In the genomic region with DNA sequence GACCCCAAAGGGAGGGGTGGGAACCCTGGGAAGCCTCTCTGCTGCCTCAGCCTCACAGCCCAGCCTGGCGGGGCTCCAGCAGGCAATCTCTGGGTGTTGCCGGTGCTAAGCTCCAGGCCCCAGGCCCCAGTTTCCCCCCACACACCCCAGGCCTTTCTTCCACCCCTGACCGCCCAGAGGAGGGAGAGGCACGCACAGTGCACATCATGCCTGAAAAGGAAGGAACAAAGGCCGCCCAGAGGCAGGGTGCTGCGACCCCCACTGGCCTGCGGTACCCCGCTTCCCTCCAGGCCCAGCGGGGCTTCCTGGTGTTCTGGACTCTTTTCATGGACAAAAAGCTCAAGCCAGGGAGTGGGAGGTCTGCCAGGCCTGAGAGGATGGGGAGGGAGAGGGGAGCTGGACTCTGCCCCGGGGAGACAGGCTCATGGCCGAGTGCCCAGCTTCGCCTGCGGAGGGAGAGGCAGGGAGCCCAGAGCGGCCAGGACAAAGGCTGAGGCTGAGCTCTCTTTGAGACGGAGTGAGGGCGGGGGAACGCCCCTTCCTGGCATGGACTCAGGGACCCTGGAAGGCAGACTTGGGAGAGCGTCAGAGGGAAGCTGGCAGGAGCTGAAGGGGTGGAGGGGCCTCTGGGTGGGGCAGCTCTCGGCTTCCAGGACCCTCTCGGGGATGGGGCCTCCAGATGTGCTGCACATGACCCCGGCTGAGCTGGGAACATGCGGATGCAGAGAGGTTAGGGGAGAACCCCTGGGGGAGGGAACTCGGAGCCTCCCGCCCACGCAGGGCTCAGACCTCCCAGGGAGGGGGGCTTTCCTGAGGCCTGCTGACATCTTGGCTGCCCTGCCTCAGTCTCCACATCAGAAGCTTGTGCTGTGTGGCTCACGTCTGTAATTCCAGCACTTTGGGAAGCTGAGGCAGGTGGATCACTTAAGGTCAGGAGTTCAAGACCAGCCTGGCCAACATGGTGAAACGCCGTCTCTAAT, we compare ENCODE assay signal across 10 cellular contexts. TPM values are rescaled to one million over a fixed set of nuclear protein-coding genes. Genes with fewer than 3 reads are reported as not detected.
DNase-seq lines count a peak whose midpoint lies in the region; ATAC-seq and TF ChIP-seq lines count a peak whose summit lies in the region.
"Had no signal": no experiment of that assay in that cellular context is flagged by ENCODE, and none has a peak within 500 bp of the region (broad histone marks: within the 10 kb centered on the region; RNA-seq: fewer than 3 reads in every experiment).

No MANE protein-coding gene starts in this region.

- 2 to 5% (median 4%) methylated on average over 25 to 28 of the region's 28 CpGs for WGBS in ovary, 3 donors

- peaks cover 10 to 55% (median 15%) of the 10 kb centered on the region in 4 donors for H3K4me1 ChIP-seq in Peyer's patch
- H3K4me1 ChIP-seq in ovary (ENCODE audit: insufficient read depth) = peaks cover 22% of the 10 kb centered on the region

- TF ChIP-seq POLR2A in Peyer's patch (IDR thresholded peaks at IDR 0.05) = peak in 1 of 2 donors; percentile 24
- TF ChIP-seq POLR2A in ovary (IDR thresholded peaks at IDR 0.05) = no peak

- no peak for ATAC-seq in GM19328 (IDR thresholded peaks at IDR 0.05; ENCODE audit: unreplicated experiment)

- peak; percentile 74 for DNase-seq in DMS 273 (lab: John Stamatoyannopoulos, UW; ENCODE audit: unreplicated experiment)
- DNase-seq in Peyer's patch = peak; percentile 37 to 95 (median 92)
- DNase-seq in foreskin melanocyte = peak; percentile 70
- peak; percentile 96 to 99 (median 99) for DNase-seq in ovary
- DNase-seq in activated CD4-positive, alpha-beta memory T cell treated with anti-CD3 and anti-CD28 coated beads for 36 hours = no peak
- DNase-seq in NCI-H2107 treated with DMSO at 0.1 percent for 48 hours (lab: John Stamatoyannopoulos, UW; ENCODE audit: unreplicated experiment) = no peak
- no peak for DNase-seq in activated CD4-positive, alpha-beta T cell treated with anti-CD3 and anti-CD28 coated beads, Interleukin-2, amount 10 ng/mL, durations not matched to agents 24 days and 14 days

- no peaks in the 10 kb centered on the region for H3K36me3 Mint-ChIP-seq in activated CD4-positive, alpha-beta memory T cell treated with anti-CD3 and anti-CD28 coated beads for 36 hours
- no peaks in the 10 kb centered on the region for H3K36me3 Mint-ChIP-seq in activated CD4-positive, alpha-beta T cell treated with anti-CD3 and anti-CD28 coated beads, Interleukin-2, amount 10 ng/mL, durations not matched to agents 24 days and 14 days (ENCODE audit: low read depth)

- H3K4me3 ChIP-seq in Peyer's patch = peak overlapping the region in 2 of 4 donors; percentile 63 to 86
- H3K4me3 ChIP-seq in ovary = no peak overlapping the region
- H3K4me3 ChIP-seq: ascending aorta had no signal

- peak overlapping the region; percentile 17 to 97 (median 92) for H3K27ac ChIP-seq in Peyer's patch
- H3K27ac ChIP-seq in ovary = peak overlapping the region; percentile 62 to 69
- H3K27ac ChIP-seq: ascending aorta had no signal

- no peak for TF ChIP-seq EP300 in ovary (IDR thresholded peaks at IDR 0.05)

- H3K36me3 ChIP-seq in Peyer's patch (no peaks in the 10 kb centered on the region), ovary (no peaks in the 10 kb centered on the region)
- H3K36me3 ChIP-seq: ascending aorta had no signal

- H3K27ac Mint-ChIP-seq in activated CD4-positive, alpha-beta memory T cell treated with anti-CD3 and anti-CD28 coated beads for 36 hours = no peak overlapping the region
- H3K27ac Mint-ChIP-seq in activated CD4-positive, alpha-beta T cell treated with anti-CD3 and anti-CD28 coated beads, Interleukin-2, amount 10 ng/mL, durations not matched to agents 24 days and 14 days = no peak overlapping the region

- CTCF ChIA-PET in activated CD4-positive, alpha-beta memory T cell treated with anti-CD3 and anti-CD28 coated beads for 36 hours (lab: Charles Lee) = interaction anchor here (1.4 to 2.0 kb wide), 6 partner anchors 8 to 26 kb away, joined by 4 to 11 read pairs (median 8); a partner anchor contains a TSS

- intact Hi-C loops in ovary (cut with DNase I) = no loop called here
- intact Hi-C loops in activated CD4-positive, alpha-beta memory T cell treated with anti-CD3 and anti-CD28 coated beads for 36 hours (cut with micrococcal nuclease) = no loop called here
- intact Hi-C loops in activated CD4-positive, alpha-beta T cell treated with anti-CD3 and anti-CD28 coated beads, Interleukin-2, amount 10 ng/mL, durations not matched to agents 24 days and 14 days (cut with micrococcal nuclease) = no loop called here

- H3K4me3 Mint-ChIP-seq in activated CD4-positive, alpha-beta memory T cell treated with anti-CD3 and anti-CD28 coated beads for 36 hours = no peak overlapping the region
- H3K4me3 Mint-ChIP-seq in activated CD4-positive, alpha-beta T cell treated with anti-CD3 and anti-CD28 coated beads, Interleukin-2, amount 10 ng/mL, durations not matched to agents 24 days and 14 days = no peak overlapping the region

- H3K9me3 ChIP-seq in Peyer's patch (no peaks in the 10 kb centered on the region), ovary (no peaks in the 10 kb centered on the region)
- H3K9me3 ChIP-seq: ascending aorta had no signal

- H3K9me3 Mint-ChIP-seq in activated CD4-positive, alpha-beta memory T cell treated with anti-CD3 and anti-CD28 coated beads for 36 hours = no peaks in the 10 kb centered on the region
- H3K9me3 Mint-ChIP-seq in activated CD4-positive, alpha-beta T cell treated with anti-CD3 and anti-CD28 coated beads, Interleukin-2, amount 10 ng/mL, durations not matched to agents 24 days and 14 days = no peaks in the 10 kb centered on the region

- H3K27me3 ChIP-seq in Peyer's patch = peaks cover 0 to 9% of the 10 kb centered on the region in 2 donors
- H3K27me3 ChIP-seq in ovary = no peaks in the 10 kb centered on the region

- TF ChIP-seq CTCF in Peyer's patch (IDR thresholded peaks at IDR 0.05) (peak in 1 of 6 experiments; percentile 7), ovary (IDR thresholded peaks at IDR 0.05) (no peak)

- H3K4me1 Mint-ChIP-seq in activated CD4-positive, alpha-beta memory T cell treated with anti-CD3 and anti-CD28 coated beads for 36 hours (ENCODE audit: low read depth) = no peaks in the 10 kb centered on the region
- H3K4me1 Mint-ChIP-seq in activated CD4-positive, alpha-beta T cell treated with anti-CD3 and anti-CD28 coated beads, Interleukin-2, amount 10 ng/mL, durations not matched to agents 24 days and 14 days = no peaks in the 10 kb centered on the region

- POLR2A ChIA-PET in activated CD4-positive, alpha-beta memory T cell treated with anti-CD3 and anti-CD28 coated beads for 36 hours (lab: Charles Lee) = no interaction called here

- peaks cover 11% of the 10 kb centered on the region for H3K27me3 Mint-ChIP-seq in activated CD4-positive, alpha-beta memory T cell treated with anti-CD3 and anti-CD28 coated beads for 36 hours
- peaks cover 13% of the 10 kb centered on the region for H3K27me3 Mint-ChIP-seq in activated CD4-positive, alpha-beta T cell treated with anti-CD3 and anti-CD28 coated beads, Interleukin-2, amount 10 ng/mL, durations not matched to agents 24 days and 14 days

RNA-seq across cellular contexts. Expression of a gene that starts 1.8 kb away (rescaled TPM):
- total RNA-seq in Peyer's patch (10 to 100 TPM in 3 of 4 donors, 1 to 10 TPM in 1; 5.0 to 53.8 (median 28.9) TPM), ovary (1 to 10 TPM in 4 of 7 donors, under 1 TPM in 3; 0.12 to 5.1 (median 1.0) TPM)
- polyA plus RNA-seq in ovary = under 1 TPM; 0.32 to 0.82 TPM
- not detected for total RNA-seq in activated CD4-positive, alpha-beta memory T cell treated with anti-CD3 and anti-CD28 coated beads for 36 hours
- 0.21 TPM in 1 of 2 replicates, not detected in the other for total RNA-seq in activated CD4-positive, alpha-beta T cell treated with anti-CD3 and anti-CD28 coated beads, Interleukin-2, amount 10 ng/mL, durations not matched to agents 24 days and 14 days
- total RNA-seq: ascending aorta, SK-MEL-5 had no signal

RNA-seq across cellular contexts. Expression of a gene that starts 9.7 kb away (rescaled TPM):
- total RNA-seq in Peyer's patch (100 to 1,000 TPM in 2 of 4 donors, 10 to 100 TPM in 2; 54.2 to 106 (median 83.8) TPM), ovary (100 to 1,000 TPM in 2 of 7 donors, 10 to 100 TPM in 5; 22.3 to 112 (median 49.9) TPM)
- polyA plus RNA-seq in ovary = 10 to 100 TPM in 1 of 2 donors, 1 to 10 TPM in 1; 2.1 to 67.9 TPM
- total RNA-seq in activated CD4-positive, alpha-beta memory T cell treated with anti-CD3 and anti-CD28 coated beads for 36 hours = 10 to 100 TPM; 36.0 to 42.6 TPM
- total RNA-seq in activated CD4-positive, alpha-beta T cell treated with anti-CD3 and anti-CD28 coated beads, Interleukin-2, amount 10 ng/mL, durations not matched to agents 24 days and 14 days = 58.1 and 59.4 TPM in 2 replicates

RNA-seq across cellular contexts. Expression of a gene that starts 14.7 kb away (rescaled TPM):
- total RNA-seq in Peyer's patch (10 to 100 TPM in 1 of 4 donors, 1 to 10 TPM in 3; 5.6 to 12.4 (median 7.9) TPM), ovary (under 1 TPM in 5 of 7 donors, not detected in 2; 0.24 to 0.62 (median 0.37) TPM)
- under 1 TPM; 0.10 to 0.15 TPM for polyA plus RNA-seq in ovary
- total RNA-seq in activated CD4-positive, alpha-beta memory T cell treated with anti-CD3 and anti-CD28 coated beads for 36 hours = 1 to 10 TPM; 6.4 to 6.6 TPM
- 22.8 and 23.8 TPM in 2 replicates for total RNA-seq in activated CD4-positive, alpha-beta T cell treated with anti-CD3 and anti-CD28 coated beads, Interleukin-2, amount 10 ng/mL, durations not matched to agents 24 days and 14 days

RNA-seq across cellular contexts. Expression of a gene that starts 21.6 kb away (rescaled TPM):
- total RNA-seq in Peyer's patch (10 to 100 TPM in 1 of 4 donors, 1 to 10 TPM in 3; 4.9 to 15.7 (median 6.6) TPM), ovary (1 to 10 TPM; 1.3 to 6.3 (median 4.1) TPM)
- 1 to 10 TPM; 3.0 to 4.1 TPM for polyA plus RNA-seq in ovary
- 1 to 10 TPM; 6.7 to 7.7 TPM for total RNA-seq in activated CD4-positive, alpha-beta memory T cell treated with anti-CD3 and anti-CD28 coated beads for 36 hours
- 17.1 and 19.1 TPM in 2 replicates for total RNA-seq in activated CD4-positive, alpha-beta T cell treated with anti-CD3 and anti-CD28 coated beads, Interleukin-2, amount 10 ng/mL, durations not matched to agents 24 days and 14 days

RNA-seq across cellular contexts. Expression of a gene that starts 23.8 kb away (rescaled TPM):
- total RNA-seq in Peyer's patch (not detected), ovary (under 1 TPM in 1 of 7 donors, not detected in 6; 0.08 TPM)
- polyA plus RNA-seq in ovary = under 1 TPM in 1 of 2 donors, not detected in 1; 0.07 TPM
- total RNA-seq in activated CD4-positive, alpha-beta memory T cell treated with anti-CD3 and anti-CD28 coated beads for 36 hours = 1 to 10 TPM in 1 of 2 experiments, under 1 TPM in 1; 0.85 to 1.3 TPM
- total RNA-seq in activated CD4-positive, alpha-beta T cell treated with anti-CD3 and anti-CD28 coated beads, Interleukin-2, amount 10 ng/mL, durations not matched to agents 24 days and 14 days = 0.09 TPM in 1 of 2 replicates, not detected in the other
- total RNA-seq: ascending aorta, SK-MEL-5 had no signal

Comparison
In these comparisons a context has a peak if more than half of its experiments do, and no peak if none do; other contexts are left out.
1. DNase-seq: peak in DMS 273 (single experiment), Peyer's patch (3 of 3), foreskin melanocyte (single experiment) and ovary (5 of 5); none in activated CD4-positive, alpha-beta memory T cell treated with anti-CD3 and anti-CD28 coated beads for 36 hours (single experiment), NCI-H2107 treated with DMSO at 0.1 percent for 48 hours (single experiment) and activated CD4-positive, alpha-beta T cell treated with anti-CD3 and anti-CD28 coated beads, Interleukin-2, amount 10 ng/mL, durations not matched to agents 24 days and 14 days (single experiment).
2. RNA of a gene that starts 14.7 kb away (total RNA-seq): 22.8 to 23.8 TPM in activated CD4-positive, alpha-beta T cell treated with anti-CD3 and anti-CD28 coated beads, Interleukin-2, amount 10 ng/mL, durations not matched to agents 24 days and 14 days, 5.6 to 12.4 TPM in Peyer's patch and 6.4 to 6.6 TPM in activated CD4-positive, alpha-beta memory T cell treated with anti-CD3 and anti-CD28 coated beads for 36 hours; 0.24 to 0.62 TPM in ovary; every median in the first group is over 4 times any median in the second.